In genomic region chr13:40578055-40578454, GRCh38 we compare ENCODE assay signal across 17 cellular contexts.
DNase-seq lines count a peak whose midpoint lies in the region; ATAC-seq and TF ChIP-seq lines count a peak whose summit lies in the region.
"Had no signal": no experiment of that assay in that cellular context is flagged by ENCODE, and none has a peak within 500 bp of the region (broad histone marks: within the 10 kb centered on the region; RNA-seq: fewer than 3 reads in every experiment).

No MANE protein-coding gene starts in this region.

- H3K27me3 Mint-ChIP-seq in T-cell: no peaks in the 10 kb centered on the region
- H3K27me3 Mint-ChIP-seq: activated CD4-positive, alpha-beta T cell treated with anti-CD3 and anti-CD28 coated beads, Interleukin-2, amount 10 ng/mL, durations not matched to agents 24 days and 14 days had no signal

- H3K9me3 ChIP-seq in left ventricle myocardium inferior (replicated peaks) (peaks cover 8% of the 10 kb centered on the region), thyroid gland (no peaks in the 10 kb centered on the region)
- H3K9me3 ChIP-seq: vagina had no signal

- peak overlapping the region in 1 of 3 donors; percentile 61 for H3K4me3 Mint-ChIP-seq in T-cell
- H3K4me3 Mint-ChIP-seq: activated CD4-positive, alpha-beta T cell treated with anti-CD3 and anti-CD28 coated beads, Interleukin-2, amount 10 ng/mL, durations not matched to agents 24 days and 14 days had no signal

- CTCF ChIA-PET in T-cell (lab: Charles Lee): no interaction called here

- no peak for TF ChIP-seq CTCF in left ventricle myocardium inferior (IDR thresholded peaks at IDR 0.05; ENCODE audit: borderline replicate concordance)
- no peak for TF ChIP-seq CTCF in thyroid gland (IDR thresholded peaks at IDR 0.05)

- no peaks in the 10 kb centered on the region for H3K27me3 ChIP-seq in left ventricle myocardium inferior (ENCODE audit: low read depth)
- H3K27me3 ChIP-seq in thyroid gland: no peaks in the 10 kb centered on the region
- H3K27me3 ChIP-seq: spleen, stomach, vagina had no signal

- H3K9me3 Mint-ChIP-seq in T-cell: peaks cover 0 to 1% (median 1%) of the 10 kb centered on the region in 3 donors
- H3K9me3 Mint-ChIP-seq: activated CD4-positive, alpha-beta T cell treated with anti-CD3 and anti-CD28 coated beads, Interleukin-2, amount 10 ng/mL, durations not matched to agents 24 days and 14 days had no signal

- H3K36me3 ChIP-seq in left ventricle myocardium inferior (no peaks in the 10 kb centered on the region), thyroid gland (no peaks in the 10 kb centered on the region)
- H3K36me3 ChIP-seq: spleen, stomach had no signal

- TF ChIP-seq POLR2A in thyroid gland (IDR thresholded peaks at IDR 0.05): no peak

- H3K4me1 ChIP-seq in left ventricle myocardium inferior: peaks cover 90% of the 10 kb centered on the region
- peaks cover 81 to 88% of the 10 kb centered on the region in 2 donors for H3K4me1 ChIP-seq in thyroid gland

- peaks cover 96 to 98% (median 97%) of the 10 kb centered on the region in 3 donors for H3K4me1 Mint-ChIP-seq in T-cell

- H3K27ac ChIP-seq in left ventricle myocardium inferior (replicated peaks) (no peak overlapping the region), thyroid gland (peak overlapping the region in 2 of 3 donors; percentile 26 to 37)
- H3K27ac ChIP-seq: HL-60, stomach, vagina had no signal

- H3K36me3 Mint-ChIP-seq in T-cell: peaks cover 10% of the 10 kb centered on the region

- no peak for DNase-seq in Right ventricle myocardium superior
- no peak for DNase-seq in left ventricle myocardium inferior
- DNase-seq in T-cell: no peak
- peak; percentile 76 for DNase-seq in left kidney (ENCODE audit: low read depth, low spot score)
- DNase-seq in thyroid gland: peak; percentile 84 to 86
- no peak for DNase-seq in mucosa of gallbladder (ENCODE audit: low spot score)
- no peak for DNase-seq in stimulated activated CD4-positive, alpha-beta T cell treated with anti-CD3 and anti-CD28 coated beads, Interleukin-12 subunit alpha, Interleukin-12 subunit beta, amount 100 ng/mL, for 4 hours
- DNase-seq: activated CD4-positive, alpha-beta T cell treated with anti-CD3 and anti-CD28 coated beads, Interleukin-2, amount 10 ng/mL, durations not matched to agents 24 days and 14 days; KBM-7; mesenchymal stem cell; NCI-H1417; SHP77 treated with DMSO at 0.1 percent for 48 hours; spleen; stomach had no signal

- intact Hi-C loops in Right ventricle myocardium superior (cut with DNase I) (no loop called here), left ventricle myocardium inferior (cut with micrococcal nuclease) (no loop called here), thyroid gland (cut with DNase I) (no loop called here)

- POLR2A ChIA-PET in T-cell (lab: Charles Lee): no interaction called here

- H3K4me3 ChIP-seq in left ventricle myocardium inferior (no peak overlapping the region), thyroid gland (replicated peaks in 1 of 3) (no peak overlapping the region)
- H3K4me3 ChIP-seq: spleen, stomach, vagina had no signal

- peak; percentile 57 for ATAC-seq in Right ventricle myocardium superior (ENCODE audit: poor library complexity)
- ATAC-seq in T-cell (replicated peaks in 1 of 4): no peak
- ATAC-seq in GM18858 (IDR thresholded peaks at IDR 0.05; ENCODE audit: unreplicated experiment): no peak

- peak overlapping the region; percentile 37 to 68 for H3K27ac Mint-ChIP-seq in T-cell
- H3K27ac Mint-ChIP-seq: activated CD4-positive, alpha-beta T cell treated with anti-CD3 and anti-CD28 coated beads, Interleukin-2, amount 10 ng/mL, durations not matched to agents 24 days and 14 days had no signal

- WGBS in thyroid gland, 2 donors: 31 to 38% methylated on average over 3 of the region's 3 CpGs

Comparison
In these comparisons a context has a peak if more than half of its experiments do, and no peak if none do; other contexts are left out.
1. DNase-seq: peak in left kidney (single experiment) and thyroid gland (2 of 2); none in Right ventricle myocardium superior (single experiment), left ventricle myocardium inferior (single experiment), T-cell (0 of 34), mucosa of gallbladder (single experiment) and stimulated activated CD4-positive, alpha-beta T cell treated with anti-CD3 and anti-CD28 coated beads, Interleukin-12 subunit alpha, Interleukin-12 subunit beta, amount 100 ng/mL, for 4 hours (single experiment).